In the genomic region with DNA sequence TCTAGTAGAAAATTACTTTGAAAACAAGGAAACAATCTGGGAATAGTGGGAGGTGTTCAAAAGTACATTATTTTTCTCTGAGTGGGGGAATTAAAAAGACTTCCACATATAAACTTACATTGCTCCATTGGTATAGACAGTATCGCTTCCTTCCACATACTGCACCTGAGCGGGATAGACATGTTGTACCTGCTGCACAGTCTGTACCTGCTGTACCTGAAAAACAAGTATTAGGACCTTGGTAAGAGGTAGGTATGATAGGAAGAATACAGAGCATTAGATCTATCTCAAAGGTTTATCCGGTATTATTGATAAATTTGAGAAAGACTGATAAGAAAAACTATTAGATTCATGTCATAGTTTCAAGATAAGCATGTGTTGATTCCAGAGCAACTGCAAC, we compare ENCODE assay signal across 24 cellular contexts.
"Had no signal": no experiment of that assay in that cellular context is flagged by ENCODE, and none has a peak within 500 bp of the region (broad histone marks: within the 10 kb centered on the region; RNA-seq: fewer than 3 reads in every experiment).

No MANE protein-coding gene starts in this region.

- H3K9me3 ChIP-seq: MG63, SJSA1 had no signal

- FAIRE-seq: HTR-8/SVneo, RCC 7860 had no signal

- H3K36me3 ChIP-seq: MG63, SJSA1 had no signal

- H3K4me3 ChIP-seq: MG63, SJSA1, SK-N-MC had no signal

- H3K4me1 ChIP-seq: SJSA1 had no signal

- H3K27ac ChIP-seq: HL-60, SJSA1, SK-N-MC had no signal

- DNase-seq: KBM-7, MG63, NCI-H1092, NCI-H1105 treated with DMSO at 0.1 percent for 48 hours, NCI-H1417 treated with DMSO at 0.1 percent for 48 hours, NCI-H146, NCI-H1694 treated with DMSO at 0.1 percent for 48 hours, NCI-H1930, NCI-H2081, NCI-H2107, NCI-H226, NCI-H446, NCI-H510A, NCI-H524 treated with DMSO at 0.1 percent for 48 hours, NCI-H69, NCI-H774, Right ventricle myocardium superior, RPMI8226, SIG-M5 had no signal

- H3K27me3 ChIP-seq: MG63, SJSA1 had no signal
